8 cellular contexts compared by ENCODE assay signal in the genomic region with DNA sequence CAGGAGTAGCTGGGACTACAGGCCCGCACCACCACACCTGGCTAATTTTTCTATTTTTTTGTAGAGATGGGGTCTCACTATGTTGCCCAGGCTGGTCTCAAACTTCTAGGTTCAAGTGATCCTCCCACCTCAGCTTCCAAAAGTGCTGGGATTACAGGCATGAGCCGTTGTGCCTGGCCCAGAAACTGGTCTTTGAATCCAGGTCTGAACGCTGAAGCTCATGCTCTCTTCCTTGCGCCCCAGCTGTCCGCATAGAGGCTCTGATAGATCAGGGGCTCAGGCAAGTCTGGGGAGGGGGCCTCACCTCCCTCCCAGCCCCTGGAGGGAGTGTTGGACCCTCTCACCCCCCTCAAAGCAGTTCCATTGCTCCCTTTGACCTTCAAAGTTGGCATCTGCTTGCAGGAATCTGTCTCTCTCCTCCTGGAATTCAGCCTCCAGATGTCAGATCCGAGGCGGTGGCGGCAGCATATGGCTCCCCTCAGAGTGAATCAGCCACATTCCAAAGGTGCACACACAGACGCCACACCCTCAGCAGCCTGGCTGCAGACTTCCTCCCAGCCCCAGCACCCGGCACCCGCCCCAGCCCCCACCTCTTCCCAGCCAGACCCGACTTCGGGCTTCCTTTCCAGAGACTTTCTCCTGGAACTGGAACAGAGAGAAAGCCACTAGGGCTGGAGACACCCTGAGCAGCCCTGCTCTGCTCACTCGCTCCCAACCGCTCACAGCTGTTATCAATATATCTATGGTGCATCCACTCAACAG. TPM values are rescaled to one million over a fixed set of nuclear protein-coding genes. Genes with fewer than 3 reads are reported as not detected.
DNase-seq lines count a peak whose midpoint lies in the region; ATAC-seq, FAIRE-seq and TF ChIP-seq lines count a peak whose summit lies in the region.

No MANE protein-coding gene starts in this region.

- H3K27me3 ChIP-seq in osteoblast (ENCODE audit: insufficient read depth, low read length), result no peaks in the 10 kb centered on the region

- H4K20me1 ChIP-seq in osteoblast (ENCODE audit: insufficient read depth, low read length), result no peaks in the 10 kb centered on the region

- H3K9me3 Mint-ChIP-seq in activated T-helper 17 cell treated with anti-CD3 and anti-CD28 coated beads, Interleukin-2, amount 50 U/mL, for 72 hours, result no peaks in the 10 kb centered on the region

- no peaks in the 10 kb centered on the region for H3K27me3 Mint-ChIP-seq in activated T-helper 17 cell treated with anti-CD3 and anti-CD28 coated beads, Interleukin-2, amount 50 U/mL, for 72 hours

- no peak overlapping the region for H3K4me3 Mint-ChIP-seq in activated T-helper 17 cell treated with anti-CD3 and anti-CD28 coated beads, Interleukin-2, amount 50 U/mL, for 72 hours

- H3K27ac ChIP-seq in osteoblast (ENCODE audit: low read depth, low read length), result peak overlapping the region; percentile 61

- H2AFZ ChIP-seq in osteoblast (ENCODE audit: low read length), result peak overlapping the region; percentile 76

- H3K36me3 ChIP-seq in osteoblast (ENCODE audit: insufficient read depth, low read length), result no peaks in the 10 kb centered on the region

- H3K79me2 ChIP-seq in osteoblast (ENCODE audit: insufficient read depth, low read length), result no peaks in the 10 kb centered on the region

- H3K27ac Mint-ChIP-seq in activated T-helper 17 cell treated with anti-CD3 and anti-CD28 coated beads, Interleukin-2, amount 50 U/mL, for 72 hours, result no peak overlapping the region

- peaks cover 18% of the 10 kb centered on the region for H3K4me1 ChIP-seq in osteoblast (ENCODE audit: insufficient read depth, low read length)

- FAIRE-seq in RCC 7860 (lab: Jason Lieb, UNC), result peak; percentile 72

- TF ChIP-seq CTCF in fibroblast of pulmonary artery (IDR thresholded peaks at IDR 0.05; ENCODE audit: low read length, missing control alignments) (no peak), osteoblast (IDR thresholded peaks at IDR 0.05; ENCODE audit: extremely low read depth, low read depth, low read length) (no peak)

- H3K4me3 ChIP-seq in fibroblast of pulmonary artery (replicated peaks; ENCODE audit: low read depth, low read length), result peak overlapping the region; percentile 27
- H3K4me3 ChIP-seq in osteoblast (ENCODE audit: insufficient read depth, low read length), result peak overlapping the region; percentile 51

- no peak for ATAC-seq in HG02970 (IDR thresholded peaks at IDR 0.05; ENCODE audit: low FRiP score, unreplicated experiment)
- no peak for ATAC-seq in activated T-helper 17 cell treated with anti-CD3 and anti-CD28 coated beads, Interleukin-2, amount 50 U/mL, for 72 hours (replicated peaks)

- H3K4me1 Mint-ChIP-seq in activated T-helper 17 cell treated with anti-CD3 and anti-CD28 coated beads, Interleukin-2, amount 50 U/mL, for 72 hours, result no peaks in the 10 kb centered on the region

- no peaks in the 10 kb centered on the region for H3K9me3 ChIP-seq in osteoblast (ENCODE audit: low read depth, low read length)

- H3K4me2 ChIP-seq in osteoblast (ENCODE audit: insufficient read depth, low read length), result peak overlapping the region; percentile 78

- peak; percentile 97 for DNase-seq in DMS 273 (lab: John Stamatoyannopoulos, UW; ENCODE audit: unreplicated experiment)
- DNase-seq in RCC 7860 (ENCODE audit: low spot score), result peak; percentile 86
- DNase-seq in fibroblast of pulmonary artery (ENCODE audit: low read depth), result peak; percentile 92
- DNase-seq in osteoblast (ENCODE audit: insufficient read length, low spot score, missing footprints), result peak; percentile 98
- no peak for DNase-seq in NCI-H1417 treated with DMSO at 0.1 percent for 48 hours (lab: John Stamatoyannopoulos, UW)
- DNase-seq in activated CD8-positive, alpha-beta memory T cell treated with anti-CD3 and anti-CD28 coated beads for 24 hours, result no peak

- H3K36me3 Mint-ChIP-seq in activated T-helper 17 cell treated with anti-CD3 and anti-CD28 coated beads, Interleukin-2, amount 50 U/mL, for 72 hours (ENCODE audit: low read depth), result peaks cover 21% of the 10 kb centered on the region

RNA-seq across cellular contexts. Expression of a gene that starts 16.9 kb away (rescaled TPM):
- total RNA-seq in osteoblast, result 5.0 and 5.4 TPM in 2 replicates
- 1 to 10 TPM in 1 of 2 donors, under 1 TPM in 1; 0.37 to 1.6 TPM for total RNA-seq in activated T-helper 17 cell treated with anti-CD3 and anti-CD28 coated beads, Interleukin-2, amount 50 U/mL, for 72 hours

RNA-seq across cellular contexts. Expression of a gene that starts 26.1 kb away (rescaled TPM):
- total RNA-seq in osteoblast, result 6.5 and 9.1 TPM in 2 replicates
- 10 to 100 TPM; 14.5 to 27.2 TPM for total RNA-seq in activated T-helper 17 cell treated with anti-CD3 and anti-CD28 coated beads, Interleukin-2, amount 50 U/mL, for 72 hours

RNA-seq across cellular contexts. Expression of a gene that starts 52.2 kb away (rescaled TPM):
- 17.4 and 18.6 TPM in 2 replicates for total RNA-seq in osteoblast
- total RNA-seq in activated T-helper 17 cell treated with anti-CD3 and anti-CD28 coated beads, Interleukin-2, amount 50 U/mL, for 72 hours, result 10 to 100 TPM; 40.4 to 74.7 TPM

RNA-seq across cellular contexts. Expression of a gene that starts 57.1 kb away (rescaled TPM):
- total RNA-seq in osteoblast, result not detected in 2 replicates
- not detected for total RNA-seq in activated T-helper 17 cell treated with anti-CD3 and anti-CD28 coated beads, Interleukin-2, amount 50 U/mL, for 72 hours

Comparison
In these comparisons a context has a peak if more than half of its experiments do, and no peak if none do; other contexts are left out.
1. DNase-seq: peak in DMS 273 (single experiment), RCC 7860 (single experiment), fibroblast of pulmonary artery (single experiment) and osteoblast (single experiment); none in NCI-H1417 treated with DMSO at 0.1 percent for 48 hours (single experiment) and activated CD8-positive, alpha-beta memory T cell treated with anti-CD3 and anti-CD28 coated beads for 24 hours (single experiment).